Comparison of ENCODE assay signal across 8 cellular contexts in genomic region chr19:1266818-1267440, GRCh38. TPM values are rescaled to one million over a fixed set of nuclear protein-coding genes. Genes with fewer than 3 reads are reported as not detected.
DNase-seq lines count a peak whose midpoint lies in the region; ATAC-seq and TF ChIP-seq lines count a peak whose summit lies in the region.

No MANE protein-coding gene starts in this region.

- no peaks in the 10 kb centered on the region for H3K9me3 Mint-ChIP-seq in nephron progenitor cell

- no peak overlapping the region for H3K27ac Mint-ChIP-seq in nephron progenitor cell

- peaks cover 16% of the 10 kb centered on the region for H3K36me3 Mint-ChIP-seq in nephron progenitor cell (ENCODE audit: low read depth)

- peak; percentile 92 for TF ChIP-seq CTCF in GM12865 (IDR thresholded peaks at IDR 0.05; ENCODE audit: insufficient read depth, low read depth, low read length, missing control alignments)
- TF ChIP-seq CTCF in fibroblast of mammary gland (conservative IDR thresholded peaks at IDR 0.05; ENCODE audit: control insufficient read depth, insufficient read depth, low read depth, low read length) = peak; percentile 48
- peak; percentile 85 for TF ChIP-seq CTCF in nephron progenitor cell (IDR thresholded peaks at IDR 0.05)

- peak; percentile 69 for DNase-seq in GM12865 (ENCODE audit: low read depth)
- DNase-seq in NOMO-1 (lab: John Stamatoyannopoulos, UW; ENCODE audit: unreplicated experiment in 2 of 2) = peak; percentile 55 to 67
- DNase-seq in activated T-helper 1 cell treated with anti-CD3 and anti-CD28 coated beads, Interleukin-2, amount 50 U/mL, for 16 hours (ENCODE audit: low read depth in 1 of 2, low spot score in 1 of 2) = peak; percentile 60 to 66
- DNase-seq in fibroblast of mammary gland (ENCODE audit: low read depth) = no peak
- peak; percentile 90 for DNase-seq in nephron progenitor cell
- DNase-seq in NCI-H128 (lab: John Stamatoyannopoulos, UW; ENCODE audit: unreplicated experiment) = no peak

- peaks cover 81% of the 10 kb centered on the region for H3K4me1 Mint-ChIP-seq in nephron progenitor cell

- ATAC-seq in HG02678 (IDR thresholded peaks at IDR 0.05; ENCODE audit: unreplicated experiment) = peak; percentile 13

- H3K4me3 ChIP-seq in GM12865 (ENCODE audit: low read depth, low read length) (peak overlapping the region; percentile 55), fibroblast of mammary gland (ENCODE audit: control insufficient read depth, low read depth, low read length) (peak overlapping the region; percentile 37), urinary bladder (ENCODE audit: low read depth, low read length) (peak overlapping the region; percentile 33)

- under 1% methylated on average over 73 of the region's 73 CpGs for WGBS in urinary bladder

- peaks cover 3% of the 10 kb centered on the region for H3K27me3 Mint-ChIP-seq in nephron progenitor cell (ENCODE audit: low read depth, poor library complexity)

- H3K36me3 ChIP-seq in urinary bladder (ENCODE audit: insufficient read depth) = no peaks in the 10 kb centered on the region

- peak overlapping the region; percentile 68 for H3K27ac ChIP-seq in urinary bladder (ENCODE audit: low read depth)

- peak overlapping the region; percentile 73 for H3K4me3 Mint-ChIP-seq in nephron progenitor cell

- no peaks in the 10 kb centered on the region for H3K4me1 ChIP-seq in urinary bladder (ENCODE audit: insufficient read depth)

RNA-seq across cellular contexts. Expression of gene CIRBP, which starts 2.2 kb away (rescaled TPM):
- 267 TPM for total RNA-seq in urinary bladder
- polyA plus RNA-seq in urinary bladder = 536 TPM

RNA-seq across cellular contexts. Expression of gene FAM174C, which starts 8.4 kb away (rescaled TPM):
- total RNA-seq in urinary bladder = 4.9 TPM
- polyA plus RNA-seq in urinary bladder = 55.9 TPM

RNA-seq across cellular contexts. Expression of gene MIDN, which starts 18.5 kb away (rescaled TPM):
- total RNA-seq in urinary bladder = 12.2 TPM
- 64.3 TPM for polyA plus RNA-seq in urinary bladder

RNA-seq across cellular contexts. Expression of gene EFNA2, which starts 18.7 kb away (rescaled TPM):
- 0.32 TPM for total RNA-seq in urinary bladder
- polyA plus RNA-seq in urinary bladder = 0.09 TPM

RNA-seq across cellular contexts. Expression of gene ATP5F1D, which starts 25.4 kb away (rescaled TPM):
- total RNA-seq in urinary bladder = 9.5 TPM
- polyA plus RNA-seq in urinary bladder = 236 TPM

Comparison
In these comparisons a context has a peak if more than half of its experiments do, and no peak if none do; other contexts are left out.
1. DNase-seq: peak in GM12865 (single experiment), NOMO-1 (2 of 2), activated T-helper 1 cell treated with anti-CD3 and anti-CD28 coated beads, Interleukin-2, amount 50 U/mL, for 16 hours (2 of 2) and nephron progenitor cell (single experiment); none in fibroblast of mammary gland (single experiment) and NCI-H128 (single experiment).
2. Peak in every context shown above with its lines, with median percentiles within 50 percentile points of each other: H3K4me3 ChIP-seq and CTCF ChIP-seq.